In genomic region chr3:42590989-42591756, GRCh38 we compare ENCODE assay signal across 8 cellular contexts. TPM values are rescaled to one million over a fixed set of nuclear protein-coding genes. Genes with fewer than 3 reads are reported as not detected.
A peak's percentile ranks its signal among the peaks of the same experiment; 100 is the strongest.
DNase-seq lines count a peak whose midpoint lies in the region; FAIRE-seq and TF ChIP-seq lines count a peak whose summit lies in the region.

No MANE protein-coding gene starts in this region.

- CTCF ChIA-PET in HEK293T (lab: Yijun Ruan, JAX): interaction anchor here (0.9 to 2.1 kb wide), 3 partner anchors 9 to 22 kb away, joined by 3 to 5 read pairs (median 5); partner anchors contain the start of genes NKTR and SEC22C

- peak overlapping the region; percentile 99 for H3K27ac Mint-ChIP-seq in mesothelial cell of epicardium

- peaks cover 45% of the 10 kb centered on the region for H3K36me3 ChIP-seq in KOPT-K1 (ENCODE audit: insufficient read depth, low read length)
- peaks cover 4% of the 10 kb centered on the region for H3K36me3 ChIP-seq in bronchial epithelial cell (ENCODE audit: control insufficient read depth, insufficient read depth, low read length)

- H3K27me3 Mint-ChIP-seq in mesothelial cell of epicardium (ENCODE audit: low read depth): no peaks in the 10 kb centered on the region

- no peaks in the 10 kb centered on the region for H3K9me3 Mint-ChIP-seq in mesothelial cell of epicardium

- H3K4me3 Mint-ChIP-seq in mesothelial cell of epicardium: peak overlapping the region; percentile 98

- no peak for FAIRE-seq in bronchial epithelial cell (lab: Jason Lieb, UNC)
- no peak for FAIRE-seq in urothelium cell line (lab: Jason Lieb, UNC)

- peaks cover 18% of the 10 kb centered on the region for H3K4me1 Mint-ChIP-seq in mesothelial cell of epicardium

- peak overlapping the region; percentile 70 for H3K4me3 ChIP-seq in bronchial epithelial cell (ENCODE audit: low read depth, low read length)

- peaks cover 8% of the 10 kb centered on the region for H3K36me3 Mint-ChIP-seq in mesothelial cell of epicardium

- no peaks in the 10 kb centered on the region for H3K27me3 ChIP-seq in bronchial epithelial cell (ENCODE audit: control insufficient read depth, insufficient read depth, low read length)

- POLR2A ChIA-PET in HEK293T (lab: Yijun Ruan, JAX): interaction anchor here (0.8 to 2.7 kb wide), 9 partner anchors 9 to 213 kb away, joined by 3 to 39 read pairs (median 4); partner anchors contain the start of genes HIGD1A, NKTR and SEC22C

- no peaks in the 10 kb centered on the region for H3K9me3 ChIP-seq in KOPT-K1 (ENCODE audit: insufficient read depth, low read length, poor library complexity, severe bottlenecking)

- DNase-seq in CD1c-positive myeloid dendritic cell (ENCODE audit: extremely low spot score) (peak; percentile 10), bronchial epithelial cell (ENCODE audit: low read depth) (no peak), mesothelial cell of epicardium (ENCODE audit: low spot score in 2 of 2, unreplicated experiment in 2 of 2) (no peak), urothelium cell line (ENCODE audit: low spot score) (no peak), NCI-H524 treated with DMSO at 0.1 percent for 48 hours (lab: John Stamatoyannopoulos, UW) (no peak), SHP77 (lab: John Stamatoyannopoulos, UW) (no peak), HEK293T (ENCODE audit: extremely low spot score) (no peak)

- TF ChIP-seq CTCF in bronchial epithelial cell (IDR thresholded peaks at IDR 0.05; ENCODE audit: insufficient read depth, low read length, severe bottlenecking) (no peak), mesothelial cell of epicardium (IDR thresholded peaks at IDR 0.05; ENCODE audit: unreplicated experiment) (no peak)

- peak overlapping the region; percentile 49 for H3K27ac ChIP-seq in KOPT-K1 (ENCODE audit: low read depth, low read length, poor library complexity, severe bottlenecking)

TF ChIP-seq in HEK293T, 16 proteins besides CTCF, POLR2A, EP300 and RAD21:
- TF ChIP-seq TARDBP (IDR thresholded peaks at IDR 0.05) (no peak), FOXK2 (IDR thresholded peaks at IDR 0.05) (no peak), HDGF (IDR thresholded peaks at IDR 0.05; ENCODE audit: borderline replicate concordance) (no peak)

RNA-seq across cellular contexts. Expression of gene SS18L2, which starts 0.5 kb away (rescaled TPM):
- total RNA-seq in bronchial epithelial cell (22.1 and 25.0 TPM in 2 replicates), mesothelial cell of epicardium (19.1 to 21.0 TPM (median 19.6 TPM) in 3 replicates)

RNA-seq across cellular contexts. Expression of gene NKTR, which starts 9.3 kb away (rescaled TPM):
- total RNA-seq in bronchial epithelial cell (33.4 and 36.4 TPM in 2 replicates), mesothelial cell of epicardium (185 to 201 TPM (median 192 TPM) in 3 replicates)

RNA-seq across cellular contexts. Expression of gene SEC22C, which starts 9.4 kb away (rescaled TPM):
- total RNA-seq in bronchial epithelial cell (44.7 and 55.0 TPM in 2 replicates), mesothelial cell of epicardium (39.6 to 44.7 TPM (median 42.6 TPM) in 3 replicates)
